Comparison of ENCODE assay signal across 21 cellular contexts in genomic region chr1:67874501-67875111, GRCh38. TPM values are rescaled to one million over a fixed set of nuclear protein-coding genes. Genes with fewer than 3 reads are reported as not detected.
"Had no signal": no experiment of that assay in that cellular context is flagged by ENCODE, and none has a peak within 500 bp of the region (broad histone marks: within the 10 kb centered on the region; RNA-seq: fewer than 3 reads in every experiment).

No MANE protein-coding gene starts in this region.

- H3K27ac ChIP-seq: esophagus muscularis mucosa, heart right ventricle, pancreas, spleen, thoracic aorta, upper lobe of left lung had no signal

- DNase-seq: activated B cell treated with CpG ODN at 0.5 μM for 24 hours; activated CD4-positive, alpha-beta memory T cell treated with anti-CD3 and anti-CD28 coated beads for 36 hours; activated CD4-positive, alpha-beta T cell treated with anti-CD3 and anti-CD28 coated beads for 4 hours; activated CD8-positive, alpha-beta memory T cell treated with anti-CD3 and anti-CD28 coated beads, Interleukin-2, amount 10 ng/mL, durations not matched to agents 7 days and 5 days; activated naive CD4-positive, alpha-beta T cell treated with anti-CD3 and anti-CD28 coated beads for 36 hours; activated naive CD8-positive, alpha-beta T cell treated with anti-CD3 and anti-CD28 coated beads, Interleukin-2, amount 50 U/mL, for 24 hours; aorta; effector CD8-positive, alpha-beta T cell; heart right ventricle; immature natural killer cell; left ventricle myocardium superior; mucosa of descending colon; naive thymus-derived CD4-positive, alpha-beta T cell; pancreas; spleen; stimulated activated CD4-positive, alpha-beta T cell treated with anti-CD3 and anti-CD28 coated beads, Interleukin-4, amount 100 ng/mL, for 4 hours; upper lobe of left lung had no signal

- H3K27me3 ChIP-seq: esophagus muscularis mucosa, heart right ventricle, pancreas, spleen, upper lobe of left lung had no signal

- ATAC-seq: activated CD8-positive, alpha-beta memory T cell treated with anti-CD3 and anti-CD28 coated beads, Interleukin-2, amount 10 ng/mL, durations not matched to agents 7 days and 5 days; activated naive CD8-positive, alpha-beta T cell treated with anti-CD3 and anti-CD28 coated beads, Interleukin-2, amount 50 U/mL, for 24 hours; heart right ventricle; left ventricle myocardium superior; mucosa of descending colon; naive thymus-derived CD4-positive, alpha-beta T cell; pancreas; sciatic nerve; stimulated activated memory B cell treated with anti-CD40 and anti-IgM and Interleukin-4, amounts not matched to agents 10 μg/mL and 1 μg/mL and 100 μg/mL, for 72 hours had no signal

- H3K36me3 ChIP-seq: esophagus muscularis mucosa, heart right ventricle, pancreas, spleen, thoracic aorta, upper lobe of left lung had no signal

- H3K4me3 ChIP-seq: esophagus muscularis mucosa, heart right ventricle, mucosa of descending colon, pancreas, spleen, thoracic aorta, upper lobe of left lung had no signal

- H3K9me3 ChIP-seq: pancreas, thoracic aorta had no signal

- H3K4me1 ChIP-seq: esophagus muscularis mucosa, heart right ventricle, pancreas, spleen, upper lobe of left lung had no signal

RNA-seq across cellular contexts. Expression of gene GNG12, which starts 41.3 kb away (rescaled TPM):
- total RNA-seq: activated B cell treated with CpG ODN at 0.5 μM for 24 hours; naive thymus-derived CD4-positive, alpha-beta T cell had no signal
- polyA plus RNA-seq: naive thymus-derived CD4-positive, alpha-beta T cell had no signal
